In genomic region chr10:60968504-60968903, GRCh38 we compare ENCODE assay signal across 26 cellular contexts. TPM values are rescaled to one million over a fixed set of nuclear protein-coding genes. Genes with fewer than 3 reads are reported as not detected.
"Had no signal": no experiment of that assay in that cellular context is flagged by ENCODE, and none has a peak within 500 bp of the region (broad histone marks: within the 10 kb centered on the region; RNA-seq: fewer than 3 reads in every experiment).

No MANE protein-coding gene starts in this region.

- H3K36me3 Mint-ChIP-seq: memory B cell; naive thymus-derived CD4-positive, alpha-beta T cell; neural progenitor cell; stimulated activated memory B cell treated with anti-CD40 and anti-IgM and Interleukin-4, amounts not matched to agents 10 μg/mL and 1 μg/mL and 100 μg/mL, for 72 hours had no signal

- H3K36me3 ChIP-seq: gastrocnemius medialis, neural progenitor cell, prostate gland, right atrium auricular region, suprapubic skin, transverse colon, upper lobe of right lung, uterus had no signal

- H3K9me3 ChIP-seq: gastrocnemius medialis, mucosa of descending colon, prostate gland, right atrium auricular region, suprapubic skin, transverse colon, upper lobe of right lung, uterus had no signal

- ATAC-seq: esophagus mucosa; gastrocnemius medialis; left lobe of liver; mucosa of descending colon; naive thymus-derived CD4-positive, alpha-beta T cell; sciatic nerve; stimulated activated memory B cell treated with anti-CD40 and anti-IgM and Interleukin-4, amounts not matched to agents 10 μg/mL and 1 μg/mL and 100 μg/mL, for 72 hours; upper lobe of right lung had no signal

- H3K4me3 ChIP-seq: gastrocnemius medialis, lung, mucosa of descending colon, neural progenitor cell, prostate gland, right atrium auricular region, smooth muscle cell, suprapubic skin, transverse colon, upper lobe of right lung, uterus had no signal

- H3K9me3 Mint-ChIP-seq: endodermal cell; memory B cell; mesothelial cell of epicardium; naive thymus-derived CD4-positive, alpha-beta T cell; nephron; neural progenitor cell; stimulated activated memory B cell treated with anti-CD40 and anti-IgM and Interleukin-4, amounts not matched to agents 10 μg/mL and 1 μg/mL and 100 μg/mL, for 72 hours; stimulated activated naive CD8-positive, alpha-beta T cell treated with anti-CD3 and anti-CD28 coated beads, Interleukin-15, Interleukin-2, amounts not matched to agents 100 ng/mL and 50 ng/mL, for 24 hours had no signal

- H3K4me2 ChIP-seq: neural progenitor cell, smooth muscle cell had no signal

- DNase-seq: effector CD8-positive, alpha-beta T cell; endodermal cell; foreskin fibroblast; gastrocnemius medialis; kidney; mucosa of descending colon; transverse colon; upper lobe of right lung; uterus had no signal

- H3K27ac ChIP-seq: epithelial cell of prostate, gastrocnemius medialis, neural progenitor cell, prostate gland, right atrium auricular region, suprapubic skin, transverse colon, upper lobe of right lung, uterus had no signal

- H3K9ac ChIP-seq: neural progenitor cell had no signal

- H2AFZ ChIP-seq: neural progenitor cell had no signal

- H3K4me3 Mint-ChIP-seq: endodermal cell; memory B cell; mesothelial cell of epicardium; naive thymus-derived CD4-positive, alpha-beta T cell; nephron; neural progenitor cell; stimulated activated memory B cell treated with anti-CD40 and anti-IgM and Interleukin-4, amounts not matched to agents 10 μg/mL and 1 μg/mL and 100 μg/mL, for 72 hours; stimulated activated naive CD8-positive, alpha-beta T cell treated with anti-CD3 and anti-CD28 coated beads, Interleukin-15, Interleukin-2, amounts not matched to agents 100 ng/mL and 50 ng/mL, for 24 hours had no signal

- H3K4me1 ChIP-seq: neural progenitor cell had no signal

- H3K27me3 ChIP-seq: gastrocnemius medialis, neural progenitor cell, right atrium auricular region, suprapubic skin, transverse colon, upper lobe of right lung, uterus had no signal

- FAIRE-seq: colon, kidney had no signal

- H3K27ac Mint-ChIP-seq: endodermal cell; memory B cell; mesothelial cell of epicardium; naive thymus-derived CD4-positive, alpha-beta T cell; neural progenitor cell; stimulated activated memory B cell treated with anti-CD40 and anti-IgM and Interleukin-4, amounts not matched to agents 10 μg/mL and 1 μg/mL and 100 μg/mL, for 72 hours had no signal

RNA-seq across cellular contexts. Expression of gene RHOBTB1, which starts 24.5 kb away (rescaled TPM):
- polyA plus RNA-seq: naive thymus-derived CD4-positive, alpha-beta T cell had no signal
